21 cellular contexts compared by ENCODE assay signal in the genomic region with DNA sequence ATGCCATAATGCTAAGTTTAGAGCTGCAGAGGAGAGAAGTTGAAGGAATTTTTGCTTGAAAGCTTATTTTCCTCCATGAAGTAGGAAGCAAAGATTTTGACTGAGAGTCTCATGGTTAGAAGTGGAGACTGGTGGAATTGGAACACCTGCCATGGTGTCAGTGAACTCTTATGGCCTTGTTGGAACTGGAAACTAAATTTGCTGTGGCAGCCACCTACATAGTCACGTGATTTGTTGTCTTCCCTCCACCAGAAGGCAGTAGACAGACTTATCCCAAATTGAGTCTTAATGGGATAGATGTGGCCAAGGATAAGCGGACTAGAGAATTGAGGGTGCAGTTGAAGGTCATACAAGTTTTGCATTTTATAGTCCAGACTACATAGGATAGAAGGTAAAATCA. TPM values are rescaled to one million over a fixed set of nuclear protein-coding genes. Genes with fewer than 3 reads are reported as not detected.
DNase-seq lines count a peak whose midpoint lies in the region; ATAC-seq, FAIRE-seq and TF ChIP-seq lines count a peak whose summit lies in the region.
"Had no signal": no experiment of that assay in that cellular context is flagged by ENCODE, and none has a peak within 500 bp of the region (broad histone marks: within the 10 kb centered on the region; RNA-seq: fewer than 3 reads in every experiment).

No MANE protein-coding gene starts in this region.

- DNase-seq in left ventricle myocardium inferior (no peak), left cardiac atrium (no peak), Panc1 (ENCODE audit: low read depth, low spot score) (no peak), K562 (ENCODE audit: extremely low read depth in 1 of 4, low spot score in 3 of 4) (peak in 1 of 4 experiments; percentile 4), trophoblast cell (no peak), tibial artery (no peak), MCF 10A (ENCODE audit: unreplicated experiment) (no peak)
- no peak for DNase-seq in activated CD4-positive, CD25-positive, alpha-beta regulatory T cell (lab: John Stamatoyannopoulos, UW)
- DNase-seq: brain microvascular endothelial cell; CD4-positive, CD25-positive, alpha-beta regulatory T cell; colonic mucosa; HFFc6; hypothalamus; NCI-H1105; NCI-H2029 treated with DMSO at 0.1 percent for 48 hours; NCI-H774; upper lobe of left lung had no signal

- no peak overlapping the region for H3K4me3 Mint-ChIP-seq in MCF 10A (ENCODE audit: unreplicated experiment)
- H3K4me3 Mint-ChIP-seq: HFFc6 had no signal

- H3K14ac ChIP-seq in trophoblast cell (ENCODE audit: low read length), result no peak overlapping the region

- no peaks in the 10 kb centered on the region for H3K36me3 ChIP-seq in left ventricle myocardium inferior
- no peaks in the 10 kb centered on the region for H3K36me3 ChIP-seq in Panc1 (ENCODE audit: control insufficient read depth, insufficient read depth, low read length)
- no peaks in the 10 kb centered on the region; the same call in 2 of the 3 replicates for H3K36me3 ChIP-seq in K562 (ENCODE audit: control insufficient read depth, insufficient read depth, low read length)
- H3K36me3 ChIP-seq in trophoblast cell (ENCODE audit: control insufficient read depth in 1 of 2, insufficient read depth in 2 of 2, low read length in 2 of 2), result no peaks in the 10 kb centered on the region
- H3K36me3 ChIP-seq in tibial artery, result no peaks in the 10 kb centered on the region
- H3K36me3 ChIP-seq: brain microvascular endothelial cell, colonic mucosa, upper lobe of left lung had no signal

- H3K18ac ChIP-seq in trophoblast cell (ENCODE audit: low read length), result no peak overlapping the region

- H3K79me2 ChIP-seq in K562 (ENCODE audit: control insufficient read depth, insufficient read depth, low read length), result peaks cover 50% of the 10 kb centered on the region
- peaks cover 2% of the 10 kb centered on the region for H3K79me2 ChIP-seq in trophoblast cell (ENCODE audit: control insufficient read depth, insufficient read depth, low read length, poor library complexity)

- H3K79me1 ChIP-seq in trophoblast cell (ENCODE audit: low read length), result no peaks in the 10 kb centered on the region

- no peak overlapping the region for H4K8ac ChIP-seq in trophoblast cell (ENCODE audit: low read depth, low read length)

- intact Hi-C loops in left ventricle myocardium inferior (cut with micrococcal nuclease) (no loop called here), left cardiac atrium (cut with DNase I) (no loop called here), Panc1 (cut with micrococcal nuclease; ENCODE audit: unreplicated experiment) (no loop called here), K562 (cut with micrococcal nuclease) (no loop called here), tibial artery (cut with DNase I; ENCODE audit: low total_unique reads) (no loop called here), MCF 10A (cut with micrococcal nuclease) (no loop called here)

- in situ Hi-C loops in Panc1 (cut with HindIII; ENCODE audit: low pct_unique_long_range_greater_than_20kb, low sequenced_read_pairs) (no loop called here), K562 (cut with MboI) (no loop called here)

- peak; percentile 46 for FAIRE-seq in K562 (lab: Jason Lieb, UNC)
- FAIRE-seq: D721Med, islet of Langerhans had no signal

- H4K20me1 ChIP-seq in K562 (replicated peaks; ENCODE audit: control insufficient read depth, insufficient read depth, low read length), result no peaks in the 10 kb centered on the region; the same call in 1 of the 2 replicates

- peak overlapping the region; percentile 1 for H3K27ac ChIP-seq in left ventricle myocardium inferior (replicated peaks)
- no peak overlapping the region for H3K27ac ChIP-seq in Panc1 (ENCODE audit: low read length)
- no peak overlapping the region for H3K27ac ChIP-seq in K562 (ENCODE audit: extremely low read depth, low read depth, low read length)
- no peak overlapping the region for H3K27ac ChIP-seq in trophoblast cell (ENCODE audit: low read depth, low read length)
- no peak overlapping the region for H3K27ac ChIP-seq in tibial artery
- H3K27ac ChIP-seq: brain microvascular endothelial cell, colonic mucosa, upper lobe of left lung had no signal

- H2BK120ac ChIP-seq in trophoblast cell (ENCODE audit: insufficient read depth, low read length, poor library complexity), result no peak overlapping the region

- no peak overlapping the region for H2BK5ac ChIP-seq in trophoblast cell (ENCODE audit: low read depth, low read length, poor library complexity)

- H2AK5ac ChIP-seq in trophoblast cell (ENCODE audit: low read length), result no peak overlapping the region

- TF ChIP-seq RAD21 in K562 (CRISPR knock-in tag; conservative IDR thresholded peaks at IDR 0.05 in 1 of 2, IDR thresholded peaks at IDR 0.05 in 1 of 2), result no peak

- no peak for TF ChIP-seq EP300 in K562 (IDR thresholded peaks at IDR 0.05; ENCODE audit: low read length)

- H3K27me3 ChIP-seq in left ventricle myocardium inferior (ENCODE audit: low read depth), result no peaks in the 10 kb centered on the region
- H3K27me3 ChIP-seq in Panc1 (ENCODE audit: control insufficient read depth, insufficient read depth, low read length), result no peaks in the 10 kb centered on the region
- H3K27me3 ChIP-seq in K562 (ENCODE audit: control insufficient read depth in 2 of 2, insufficient read depth in 2 of 2, low read length in 2 of 2), result no peaks in the 10 kb centered on the region
- no peaks in the 10 kb centered on the region for H3K27me3 ChIP-seq in trophoblast cell (ENCODE audit: insufficient read depth, low read length)
- H3K27me3 ChIP-seq in tibial artery, result no peaks in the 10 kb centered on the region
- H3K27me3 ChIP-seq: brain microvascular endothelial cell, colonic mucosa, upper lobe of left lung had no signal

- H3K9me3 ChIP-seq in left ventricle myocardium inferior (replicated peaks) (peaks cover 11% of the 10 kb centered on the region), Panc1 (ENCODE audit: control insufficient read depth, insufficient read depth, low read depth, low read length) (no peaks in the 10 kb centered on the region), K562 (replicated peaks; ENCODE audit: control insufficient read depth, insufficient read depth, low read depth, low read length) (no peaks in the 10 kb centered on the region), trophoblast cell (ENCODE audit: insufficient read depth, low read depth, low read length) (no peaks in the 10 kb centered on the region), tibial artery (no peaks in the 10 kb centered on the region)
- H3K9me3 ChIP-seq: colonic mucosa, upper lobe of left lung had no signal

- no peak overlapping the region for H4K12ac ChIP-seq in trophoblast cell (ENCODE audit: low read depth, low read length)

- H3K4me1 Mint-ChIP-seq in MCF 10A (ENCODE audit: insufficient read depth, unreplicated experiment), result peaks cover 34% of the 10 kb centered on the region

- 39% methylated on average over 2 of the region's 2 CpGs for WGBS in K562 (ENCODE audit: insufficient coverage, low coverage, missing lambda C conversion rate)
- WGBS in trophoblast cell (ENCODE audit: extremely low coverage, insufficient coverage, insufficient read length), result no CpG with 5 or more reads among the region's 2 CpGs

- no peak overlapping the region for H3K4me2 ChIP-seq in K562 (ENCODE audit: insufficient read depth, low read length)
- H3K4me2 ChIP-seq in trophoblast cell (ENCODE audit: low read length), result no peak overlapping the region

- H3K23ac ChIP-seq in trophoblast cell (ENCODE audit: low read length), result no peak overlapping the region

- POLR2A ChIA-PET in Panc1 (lab: Charles Lee) (no interaction called here), K562 (lab: Yijun Ruan, JAX) (interaction anchor here (1.5 kb wide), 1 partner anchor 12 kb away, joined by 4 read pairs; no protein-coding TSS in a partner anchor), MCF 10A (lab: Yijun Ruan, JAX) (interaction anchor here (1.0 to 8.0 kb wide), 5 partner anchors 11 to 101 kb away, joined by 3 to 130 read pairs (median 4); partner anchors contain the start of genes NDFIP2 and RBM26)

- peaks cover 19% of the 10 kb centered on the region for H3K36me3 Mint-ChIP-seq in MCF 10A (ENCODE audit: insufficient read depth, unreplicated experiment)
- H3K36me3 Mint-ChIP-seq: CD4-positive, CD25-positive, alpha-beta regulatory T cell had no signal

- CTCF ChIA-PET in Panc1 (lab: Charles Lee) (no interaction called here), K562 (lab: Yijun Ruan, JAX; ENCODE audit: low intra/inter-chr PET ratio) (no interaction called here), MCF 10A (lab: Yijun Ruan, JAX) (interaction anchor here (1.2 kb wide), 1 partner anchor 12 kb away, joined by 4 read pairs; no protein-coding TSS in a partner anchor)

- BruUV-seq in Panc1 (replicated peaks; lab: Mats Ljungman, UMichigan), result no TSS peak
- no TSS peak for BruUV-seq in K562 (replicated peaks; lab: Mats Ljungman, UMichigan)
- no TSS peak for BruUV-seq in MCF 10A (replicated peaks; lab: Mats Ljungman, UMichigan)

- TF ChIP-seq CTCF in left ventricle myocardium inferior (IDR thresholded peaks at IDR 0.05; ENCODE audit: borderline replicate concordance) (no peak), Panc1 (IDR thresholded peaks at IDR 0.05) (peak; percentile 5; the same call in 1 of the 2 replicates), K562 (IDR thresholded peaks at IDR 0.05 in 2 of 3, conservative IDR thresholded peaks at IDR 0.05 in 1 of 3; ENCODE audit: insufficient read depth in 2 of 3, low read depth in 1 of 3, low read length in 3 of 3) (no peak), tibial artery (IDR thresholded peaks at IDR 0.05) (no peak), MCF 10A (IDR thresholded peaks at IDR 0.05; ENCODE audit: unreplicated experiment) (no peak)

- H3K27me3 Mint-ChIP-seq in MCF 10A (ENCODE audit: insufficient read depth, unreplicated experiment), result no peaks in the 10 kb centered on the region
- H3K27me3 Mint-ChIP-seq: CD4-positive, CD25-positive, alpha-beta regulatory T cell had no signal

- no peak overlapping the region for H2BK12ac ChIP-seq in trophoblast cell (ENCODE audit: low read length)

- no peak overlapping the region for H3K4me3 ChIP-seq in left ventricle myocardium inferior
- H3K4me3 ChIP-seq in Panc1 (ENCODE audit: low read depth in 2 of 2, low read length in 2 of 2), result no peak overlapping the region
- no peak overlapping the region for H3K4me3 ChIP-seq in K562
- no peak overlapping the region for H3K4me3 ChIP-seq in trophoblast cell (ENCODE audit: low read depth, low read length)
- no peak overlapping the region for H3K4me3 ChIP-seq in tibial artery
- H3K4me3 ChIP-seq: colonic mucosa, lung, upper lobe of left lung had no signal

- H2AFZ ChIP-seq in K562 (ENCODE audit: low read depth, low read length), result no peak overlapping the region
- H2AFZ ChIP-seq in trophoblast cell (ENCODE audit: insufficient read depth, low read length, poor library complexity), result no peak overlapping the region

- no peak for TF ChIP-seq POLR2A in K562 (conservative IDR thresholded peaks at IDR 0.05)

- H3K9me1 ChIP-seq in K562 (ENCODE audit: control insufficient read depth, insufficient read depth, low read length), result no peaks in the 10 kb centered on the region

- H3K4me1 ChIP-seq in left ventricle myocardium inferior (peaks cover 35% of the 10 kb centered on the region), Panc1 (ENCODE audit: control insufficient read depth, insufficient read depth, low read length) (no peaks in the 10 kb centered on the region), K562 (replicated peaks in 1 of 2; ENCODE audit: control insufficient read depth in 2 of 2, insufficient read depth in 2 of 2, low read length in 2 of 2) (peaks cover 0 to 8% of the 10 kb centered on the region in 2 experiments; a peak in 2 of 5 replicates), trophoblast cell (ENCODE audit: control insufficient read depth in 1 of 2, insufficient read depth in 2 of 2, low read length in 2 of 2) (no peaks in the 10 kb centered on the region), tibial artery (no peaks in the 10 kb centered on the region)
- H3K4me1 ChIP-seq: colonic mucosa had no signal

- no peaks in the 10 kb centered on the region for H3K9me3 Mint-ChIP-seq in MCF 10A (ENCODE audit: unreplicated experiment)
- H3K9me3 Mint-ChIP-seq: HFFc6 had no signal

- no peak overlapping the region for H3K27ac Mint-ChIP-seq in MCF 10A (ENCODE audit: low read depth, unreplicated experiment)
- H3K27ac Mint-ChIP-seq: HFFc6 had no signal

- no peak overlapping the region for H3K9ac ChIP-seq in K562 (ENCODE audit: insufficient read depth in 1 of 2, low read depth in 2 of 2, low read length in 2 of 2)
- H3K9ac ChIP-seq in trophoblast cell (ENCODE audit: low read length), result no peak overlapping the region

- H4K91ac ChIP-seq in trophoblast cell (ENCODE audit: low read depth, low read length), result no peak overlapping the region

- H3K4ac ChIP-seq in trophoblast cell (ENCODE audit: low read depth, low read length), result peak overlapping the region; percentile 79

- ATAC-seq in left cardiac atrium, result no peak
- no peak for ATAC-seq in Panc1
- ATAC-seq in K562, result peak; percentile 41
- ATAC-seq: sciatic nerve had no signal

RNA-seq across cellular contexts. Expression of gene NDFIP2, which starts 22.1 kb away (rescaled TPM):
- total RNA-seq in left ventricle myocardium inferior (33.1 TPM), left cardiac atrium (10 to 100 TPM; 30.9 to 39.0 TPM), Panc1 (2021; ENCODE audit: unreplicated experiment) (29.6 TPM), K562 (2014; rRNA removed) (13.4 and 15.3 TPM in 2 replicates), K562 (2014; rRNA removed; fragmentation: Illumina TruSeq; extraction: Trizol) (34.2 and 38.5 TPM in 2 replicates), K562 (2015; rRNA removed; fragmentation: Illumina TruSeq; extraction: Trizol) (24.8 and 27.8 TPM in 2 replicates), K562 (2021) (36.4 and 36.6 TPM in 2 replicates), MCF 10A (2022) (66.0 and 81.6 TPM in 2 replicates)
- 17.1 TPM for polyA plus RNA-seq in Panc1 (2012; ENCODE audit: insufficient read length)
- total RNA-seq in K562 (2011; cell fraction: chromatin; rRNA removed; ENCODE audit: low replicate concordance), result 18.0 and 21.1 TPM in 2 replicates
- 16.7 and 22.9 TPM in 2 replicates for total RNA-seq in K562 (2011; cell fraction: nucleolus; rRNA removed)
- total RNA-seq in K562 (2011; cell fraction: nucleoplasm; rRNA removed), result 19.9 and 25.2 TPM in 2 replicates
- polyA plus RNA-seq in K562 (2011; rRNA removed) (53.7 and 54.4 TPM in 2 replicates), K562 (2014; fragmentation: Illumina TruSeq; extraction: Trizol) (25.6 and 28.6 TPM in 2 replicates), K562 (2014; fragmentation: Nextera tagmentation; extraction: Ambion mirVana) (10 to 100 TPM; 25.3 to 25.6 TPM), K562 (2014; rRNA removed) (22.5 and 23.6 TPM in 2 replicates)
- 26.4 and 30.2 TPM in 2 replicates for polyA plus RNA-seq in K562 (2011; cell fraction: cytosol; rRNA removed)
- polyA plus RNA-seq in K562 (2011; cell fraction: nucleus; rRNA removed), result 15.2 and 17.7 TPM in 2 replicates
- 33.0 and 34.7 TPM in 2 replicates for polyA plus RNA-seq in K562 (2012)
- polyA minus RNA-seq in K562 (2011; rRNA and poly(A)+ RNA removed), result 34.7 and 35.1 TPM in 2 replicates
- polyA minus RNA-seq in K562 (2011; cell fraction: cytosol; rRNA and poly(A)+ RNA removed), result 24.1 and 25.0 TPM in 2 replicates
- polyA minus RNA-seq in K562 (2011; cell fraction: nucleus; rRNA and poly(A)+ RNA removed), result 12.5 and 25.8 TPM in 2 replicates
- polyA plus RNA-seq in trophoblast cell (2013), result 58.6 and 65.6 TPM in 2 replicates
